ENCODE assay signal across 17 cellular contexts in genomic region chr6:168637853-168638252, GRCh38.
DNase-seq lines count a peak whose midpoint lies in the region; ATAC-seq, FAIRE-seq and TF ChIP-seq lines count a peak whose summit lies in the region.
"Had no signal": no experiment of that assay in that cellular context is flagged by ENCODE, and none has a peak within 500 bp of the region (broad histone marks: within the 10 kb centered on the region; RNA-seq: fewer than 3 reads in every experiment).

No MANE protein-coding gene starts in this region.

- DNase-seq in GM23338 (ENCODE audit: low spot score) (no peak), RWPE1 (ENCODE audit: low spot score) (peak; percentile 60), kidney (peak; percentile 73), small intestine (peak; percentile 53), Caco-2 (no peak), PC-3 (no peak)
- DNase-seq in activated CD8-positive, alpha-beta memory T cell treated with anti-CD3 and anti-CD28 coated beads, Interleukin-2, amount 50 U/mL, for 4 hours: no peak
- DNase-seq: GOT3, KBM-7, MV-4-11, NCI-H1694 treated with DMSO at 0.1 percent for 48 hours, NCI-H2227 treated with DMSO at 0.1 percent for 48 hours, NCI-H510A treated with DMSO at 0.1 percent for 48 hours had no signal

- 34 to 59% (median 40%) methylated on average over 4 to 9 of the region's 9 CpGs for WGBS in small intestine, 3 donors

- H3K9ac ChIP-seq in kidney (ENCODE audit: low read length in 2 of 2): no peak overlapping the region
- H3K9ac ChIP-seq in PC-3 (ENCODE audit: low read length): no peak overlapping the region

- no peak for TF ChIP-seq CTCF in GM23338 (conservative IDR thresholded peaks at IDR 0.05; ENCODE audit: low read depth in 2 of 2)
- no peak for TF ChIP-seq CTCF in RWPE1 (conservative IDR thresholded peaks at IDR 0.05; ENCODE audit: low read depth)
- no peak for TF ChIP-seq CTCF in kidney (IDR thresholded peaks at IDR 0.05; ENCODE audit: borderline replicate concordance, extremely low read depth, insufficient read depth)
- TF ChIP-seq CTCF in Caco-2 (IDR thresholded peaks at IDR 0.05; ENCODE audit: insufficient read depth in 1 of 2, low read depth in 1 of 2, low read length in 1 of 2, severe bottlenecking in 1 of 2, unreplicated experiment in 1 of 2): no peak
- TF ChIP-seq CTCF in PC-3 (conservative IDR thresholded peaks at IDR 0.05; ENCODE audit: low read depth, low read length): no peak

- H2AFZ ChIP-seq in GM23338 (no peak overlapping the region), PC-3 (ENCODE audit: low read length) (no peak overlapping the region)

- H3K4me3 ChIP-seq in GM23338 (no peak overlapping the region), kidney (ENCODE audit: low read length in 2 of 2) (no peak overlapping the region), small intestine (ENCODE audit: low read depth in 1 of 2, low read length in 2 of 2) (no peak overlapping the region), Caco-2 (ENCODE audit: low read depth, low read length) (no peak overlapping the region), PC-3 (ENCODE audit: low read length) (no peak overlapping the region)
- H3K4me3 ChIP-seq: SJSA1 had no signal

- H3K4me1 Mint-ChIP-seq in GM23338 (peaks cover 46% of the 10 kb centered on the region), Caco-2 (ENCODE audit: low read depth, unreplicated experiment) (peaks cover 22% of the 10 kb centered on the region)
- H3K4me1 Mint-ChIP-seq: B cell had no signal

- H3F3A ChIP-seq in GM23338 (replicated peaks; ENCODE audit: low read depth) (no peaks in the 10 kb centered on the region), PC-3 (ENCODE audit: low read length, unreplicated experiment) (no peaks in the 10 kb centered on the region)

- ATAC-seq in GM23338: peak; percentile 26; the same call in 2 of the 3 replicates
- no peak for ATAC-seq in GM18861 (IDR thresholded peaks at IDR 0.05; ENCODE audit: unreplicated experiment)
- ATAC-seq in PC-3: no peak

- H3K27me3 Mint-ChIP-seq in GM23338 (ENCODE audit: insufficient read depth, low read depth, poor library complexity) (peaks cover 4% of the 10 kb centered on the region), Caco-2 (ENCODE audit: insufficient read depth, unreplicated experiment) (no peaks in the 10 kb centered on the region)
- H3K27me3 Mint-ChIP-seq: B cell had no signal

- no peak overlapping the region for H3K4me3 Mint-ChIP-seq in GM23338
- H3K4me3 Mint-ChIP-seq in Caco-2 (ENCODE audit: unreplicated experiment): no peak overlapping the region
- H3K4me3 Mint-ChIP-seq: B cell had no signal

- CTCF ChIA-PET in RWPE1 (lab: Yijun Ruan, JAX) (no interaction called here), Caco-2 (lab: Charles Lee) (no interaction called here), PC-3 (lab: Charles Lee) (no interaction called here)

- H3K36me3 Mint-ChIP-seq in GM23338 (ENCODE audit: low read depth) (peaks cover 8% of the 10 kb centered on the region), Caco-2 (ENCODE audit: insufficient read depth, unreplicated experiment) (no peaks in the 10 kb centered on the region)

- no peak overlapping the region for H3K27ac ChIP-seq in GM23338 (ENCODE audit: low read depth)
- peak overlapping the region; percentile 76 for H3K27ac ChIP-seq in RWPE1
- no peak overlapping the region for H3K27ac ChIP-seq in kidney (ENCODE audit: low read depth in 2 of 2, low read length in 2 of 2)
- H3K27ac ChIP-seq in small intestine (ENCODE audit: low read depth in 1 of 2, low read length in 1 of 2): no peak overlapping the region
- H3K27ac ChIP-seq in PC-3 (ENCODE audit: low read length): no peak overlapping the region
- H3K27ac ChIP-seq: SJSA1 had no signal

- H3K27me3 ChIP-seq in GM23338 (ENCODE audit: insufficient read depth) (no peaks in the 10 kb centered on the region), small intestine (ENCODE audit: control insufficient read depth in 2 of 2, insufficient read depth in 2 of 2, low read length in 2 of 2) (no peaks in the 10 kb centered on the region), Caco-2 (replicated peaks; ENCODE audit: control insufficient read depth, insufficient read depth, low read length) (no peaks in the 10 kb centered on the region), PC-3 (ENCODE audit: low read length) (peaks cover 14% of the 10 kb centered on the region)
- H3K27me3 ChIP-seq: SJSA1 had no signal

- H3K4me2 ChIP-seq in GM23338 (no peak overlapping the region), PC-3 (ENCODE audit: low read length) (no peak overlapping the region)

- no peak overlapping the region for H3K27ac Mint-ChIP-seq in GM23338
- H3K27ac Mint-ChIP-seq in Caco-2 (ENCODE audit: unreplicated experiment): no peak overlapping the region
- H3K27ac Mint-ChIP-seq: B cell had no signal

- H3K9me2 ChIP-seq in GM23338 (ENCODE audit: insufficient read depth): no peaks in the 10 kb centered on the region
- no peaks in the 10 kb centered on the region for H3K9me2 ChIP-seq in PC-3 (replicated peaks; ENCODE audit: low read length)

- no TSS peak for BruUV-seq in Caco-2 (replicated peaks; lab: Mats Ljungman, UMichigan)
- no TSS peak for BruUV-seq in PC-3 (replicated peaks; lab: Mats Ljungman, UMichigan)

- FAIRE-seq in kidney (lab: Jason Lieb, UNC) (no peak), small intestine (lab: Jason Lieb, UNC) (no peak)
- FAIRE-seq: G401.6 had no signal

- no peaks in the 10 kb centered on the region for H4K20me1 ChIP-seq in GM23338 (replicated peaks; ENCODE audit: insufficient read depth)
- no peaks in the 10 kb centered on the region for H4K20me1 ChIP-seq in PC-3 (ENCODE audit: low read length)

- POLR2A ChIA-PET in RWPE1 (lab: Yijun Ruan, JAX; ENCODE audit: low non-redundant PET): interaction anchor here (0.7 kb wide), 1 partner anchor 223 kb away, joined by 7 read pairs; no protein-coding TSS in a partner anchor
- POLR2A ChIA-PET in Caco-2 (lab: Charles Lee): no interaction called here
- POLR2A ChIA-PET in PC-3 (lab: Charles Lee; ENCODE audit: unreplicated experiment): no interaction called here

- H3K79me2 ChIP-seq in GM23338 (replicated peaks; ENCODE audit: insufficient read depth) (no peaks in the 10 kb centered on the region), PC-3 (ENCODE audit: low read length) (no peaks in the 10 kb centered on the region)

- H3K4me1 ChIP-seq in GM23338 (ENCODE audit: insufficient read depth) (peaks cover 10% of the 10 kb centered on the region; the same call in 1 of the 2 replicates), kidney (ENCODE audit: control insufficient read depth in 1 of 2, insufficient read depth in 1 of 2, low read depth in 1 of 2, low read length in 2 of 2) (peaks cover 9 to 27% of the 10 kb centered on the region in 2 donors), small intestine (ENCODE audit: control insufficient read depth in 2 of 2, insufficient read depth in 1 of 2, low read depth in 1 of 2, low read length in 1 of 2) (no peaks in the 10 kb centered on the region), Caco-2 (peaks cover 27% of the 10 kb centered on the region), PC-3 (ENCODE audit: insufficient read depth, low read length) (no peaks in the 10 kb centered on the region)
- H3K4me1 ChIP-seq: SJSA1 had no signal

- intact Hi-C loops in kidney (cut with DNase I): no loop called here
- intact Hi-C loops in Caco-2 (cut with micrococcal nuclease; ENCODE audit: unreplicated experiment): no loop called here
- intact Hi-C loops in PC-3 (cut with micrococcal nuclease): no loop called here

- H3K36me3 ChIP-seq in GM23338 (ENCODE audit: insufficient read depth): no peaks in the 10 kb centered on the region
- no peaks in the 10 kb centered on the region for H3K36me3 ChIP-seq in kidney (ENCODE audit: control insufficient read depth in 1 of 2, insufficient read depth in 2 of 2, low read length in 2 of 2)
- no peaks in the 10 kb centered on the region for H3K36me3 ChIP-seq in small intestine (ENCODE audit: control insufficient read depth in 2 of 2, insufficient read depth in 2 of 2, low read length in 2 of 2)
- no peaks in the 10 kb centered on the region for H3K36me3 ChIP-seq in Caco-2 (ENCODE audit: control insufficient read depth, insufficient read depth, low read length)
- H3K36me3 ChIP-seq in PC-3 (ENCODE audit: low read depth, low read length): no peaks in the 10 kb centered on the region
- H3K36me3 ChIP-seq: SJSA1 had no signal

- no peaks in the 10 kb centered on the region for H3K9me3 ChIP-seq in kidney (ENCODE audit: control insufficient read depth in 1 of 2, low read length in 2 of 2)
- no peaks in the 10 kb centered on the region for H3K9me3 ChIP-seq in small intestine (ENCODE audit: control insufficient read depth, low read depth)
- H3K9me3 ChIP-seq in Caco-2: peaks cover 5% of the 10 kb centered on the region; the same call in 1 of the 2 replicates
- H3K9me3 ChIP-seq in PC-3 (ENCODE audit: low read length): no peaks in the 10 kb centered on the region

- H3K9me3 Mint-ChIP-seq in GM23338: peaks cover 9% of the 10 kb centered on the region; the same call in 2 of the 3 replicates
- H3K9me3 Mint-ChIP-seq in Caco-2 (ENCODE audit: unreplicated experiment): peaks cover 13% of the 10 kb centered on the region

TF ChIP-seq in GM23338, 12 proteins besides CTCF, POLR2A, EP300 and RAD21 (continues in another document):
- TF ChIP-seq ZNF114 (CRISPR knock-in tag; IDR thresholded peaks at IDR 0.05) (no peak), POLR2AphosphoS5 (IDR thresholded peaks at IDR 0.05; ENCODE audit: low read depth) (no peak), ZNF331 (CRISPR knock-in tag; IDR thresholded peaks at IDR 0.05; ENCODE audit: low read depth) (no peak), NANOG (IDR thresholded peaks at IDR 0.05; ENCODE audit: borderline replicate concordance) (no peak), EZH2 (IDR thresholded peaks at IDR 0.05; ENCODE audit: low read depth, unreplicated experiment) (no peak)

Comparison
In these comparisons a context has a peak if more than half of its experiments do, and no peak if none do; other contexts are left out.
1. DNase-seq: peak in RWPE1 (single experiment), kidney (single experiment) and small intestine (single experiment); none in GM23338 (single experiment), Caco-2 (0 of 2), PC-3 (single experiment) and activated CD8-positive, alpha-beta memory T cell treated with anti-CD3 and anti-CD28 coated beads, Interleukin-2, amount 50 U/mL, for 4 hours (single experiment).